In the genomic region with DNA sequence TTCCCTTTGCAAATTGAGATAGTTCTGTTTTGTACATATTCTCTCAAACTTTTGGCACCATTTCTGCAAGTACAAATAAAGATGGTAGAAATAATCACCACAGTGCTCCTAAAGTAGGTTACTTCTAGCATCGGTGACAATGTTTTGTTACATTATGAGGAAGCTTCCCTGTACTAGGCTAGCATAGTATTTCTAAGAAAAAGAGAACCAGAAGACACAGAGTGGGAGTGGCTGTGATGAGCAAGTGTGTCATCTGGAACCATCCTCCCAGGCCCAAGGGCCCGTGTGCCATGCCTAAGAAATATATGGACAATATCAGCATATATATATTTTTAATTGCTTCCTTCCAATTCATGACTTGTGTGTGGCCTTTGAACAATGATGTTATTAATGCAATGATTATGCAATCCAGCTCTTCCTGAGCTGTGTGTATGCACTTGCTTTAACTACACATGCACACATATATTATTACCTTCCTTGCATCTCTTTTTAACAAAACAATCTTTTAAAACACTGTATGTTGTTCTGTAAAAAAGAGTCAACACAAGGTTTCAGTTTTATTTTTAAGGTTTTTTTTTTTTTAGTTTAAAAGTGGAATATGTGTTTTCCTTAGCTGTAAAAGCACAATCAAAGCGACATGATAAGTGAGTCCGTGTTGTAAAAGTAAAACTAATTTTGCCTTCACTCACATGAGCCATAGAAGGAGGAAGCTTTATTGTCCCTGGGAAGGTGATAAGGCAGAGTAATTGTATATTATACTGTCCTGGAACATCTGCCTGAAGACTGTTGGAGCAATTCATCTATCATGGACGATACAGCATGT, we compare ENCODE assay signal across 19 cellular contexts.
DNase-seq lines count a peak whose midpoint lies in the region; ATAC-seq, FAIRE-seq and TF ChIP-seq lines count a peak whose summit lies in the region.
"Had no signal": no experiment of that assay in that cellular context is flagged by ENCODE, and none has a peak within 500 bp of the region (broad histone marks: within the 10 kb centered on the region; RNA-seq: fewer than 3 reads in every experiment).

No MANE protein-coding gene starts in this region.

- CTCF ChIA-PET in activated CD4-positive, alpha-beta memory T cell treated with anti-CD3 and anti-CD28 coated beads, Interleukin-2, amount 10 ng/mL, durations not matched to agents 7 days and 5 days (lab: Charles Lee): no interaction called here
- CTCF ChIA-PET in activated CD4-positive, alpha-beta memory T cell treated with anti-CD3 and anti-CD28 coated beads for 36 hours (lab: Charles Lee): interaction anchor here (0.6 to 1.1 kb wide), 2 partner anchors 62 to 155 kb away, joined by 3 read pairs; no protein-coding TSS in a partner anchor
- CTCF ChIA-PET in endothelial cell of umbilical vein (lab: Charles Lee) (no interaction called here), HEK293T (lab: Yijun Ruan, JAX) (no interaction called here)

- POLR2A ChIA-PET in activated CD4-positive, alpha-beta memory T cell treated with anti-CD3 and anti-CD28 coated beads, Interleukin-2, amount 10 ng/mL, durations not matched to agents 7 days and 5 days (lab: Charles Lee): interaction anchor here (1.3 kb wide), 1 partner anchor 94 kb away, joined by 3 read pairs; no protein-coding TSS in a partner anchor
- POLR2A ChIA-PET in activated CD4-positive, alpha-beta memory T cell treated with anti-CD3 and anti-CD28 coated beads for 36 hours (lab: Charles Lee): no interaction called here
- POLR2A ChIA-PET in endothelial cell of umbilical vein (lab: Charles Lee) (no interaction called here), HEK293T (lab: Yijun Ruan, JAX) (no interaction called here)

- H3K27ac Mint-ChIP-seq in activated CD4-positive, alpha-beta memory T cell treated with anti-CD3 and anti-CD28 coated beads, Interleukin-2, amount 10 ng/mL, durations not matched to agents 7 days and 5 days: peak overlapping the region; percentile 69
- H3K27ac Mint-ChIP-seq in activated CD4-positive, alpha-beta memory T cell treated with anti-CD3 and anti-CD28 coated beads for 36 hours: no peak overlapping the region
- H3K27ac Mint-ChIP-seq: CD8-positive, alpha-beta T cell; H9 had no signal

- H3K4me3 Mint-ChIP-seq in activated CD4-positive, alpha-beta memory T cell treated with anti-CD3 and anti-CD28 coated beads, Interleukin-2, amount 10 ng/mL, durations not matched to agents 7 days and 5 days: no peak overlapping the region
- H3K4me3 Mint-ChIP-seq in activated CD4-positive, alpha-beta memory T cell treated with anti-CD3 and anti-CD28 coated beads for 36 hours: no peak overlapping the region
- H3K4me3 Mint-ChIP-seq: CD8-positive, alpha-beta T cell; H9 had no signal

- no peak overlapping the region for H2AFZ ChIP-seq in endothelial cell of umbilical vein (ENCODE audit: low read depth, low read length)

- dilution Hi-C loops in endothelial cell of umbilical vein (cut with MboI; ENCODE audit: extremely low pct_ligation_motif_present, low sequenced_read_pairs): no loop called here

- no peaks in the 10 kb centered on the region for H4K20me1 ChIP-seq in endothelial cell of umbilical vein (replicated peaks; ENCODE audit: control insufficient read depth, extremely low read depth, insufficient read depth, low read length)

- no peaks in the 10 kb centered on the region for H3K36me3 Mint-ChIP-seq in activated CD4-positive, alpha-beta memory T cell treated with anti-CD3 and anti-CD28 coated beads, Interleukin-2, amount 10 ng/mL, durations not matched to agents 7 days and 5 days (ENCODE audit: low read depth)
- H3K36me3 Mint-ChIP-seq in activated CD4-positive, alpha-beta memory T cell treated with anti-CD3 and anti-CD28 coated beads for 36 hours: peaks cover 4% of the 10 kb centered on the region

- H3K9me1 ChIP-seq in endothelial cell of umbilical vein (replicated peaks; ENCODE audit: control insufficient read depth, extremely low read depth, insufficient read depth, low read length): no peaks in the 10 kb centered on the region

- H3K4me1 ChIP-seq in endothelial cell of umbilical vein (ENCODE audit: control insufficient read depth, extremely low read depth, insufficient read depth, low read length) (peaks cover 12% of the 10 kb centered on the region), small intestine (ENCODE audit: control insufficient read depth in 2 of 2, insufficient read depth in 1 of 2, low read depth in 1 of 2, low read length in 1 of 2) (no peaks in the 10 kb centered on the region)

- no peak for DNase-seq in activated CD4-positive, alpha-beta memory T cell treated with anti-CD3 and anti-CD28 coated beads, Interleukin-2, amount 10 ng/mL, durations not matched to agents 7 days and 5 days
- no peak for DNase-seq in activated CD4-positive, alpha-beta memory T cell treated with anti-CD3 and anti-CD28 coated beads for 36 hours
- DNase-seq in NCI-H69 (lab: John Stamatoyannopoulos, UW) (peak; percentile 48), endothelial cell of umbilical vein (ENCODE audit: low read depth, low spot score) (no peak), small intestine (peak; percentile 63), NCI-H446 treated with DMSO at 0.1 percent for 48 hours (lab: John Stamatoyannopoulos, UW) (no peak), HEK293T (ENCODE audit: extremely low spot score) (no peak)
- DNase-seq: activated CD4-positive, CD25-positive, alpha-beta regulatory T cell; activated effector memory CD4-positive, alpha-beta T cell treated with Interleukin-2 at 50 U/mL for 16 hours; amniotic stem cell; CD8-positive, alpha-beta T cell; central memory CD4-positive, alpha-beta T cell; DMS79; glutamatergic neuron; H9; MM.1S; NCI-H2029 treated with DMSO at 0.1 percent for 48 hours; SJCRH30 had no signal

- FAIRE-seq in endothelial cell of umbilical vein (lab: Jason Lieb, UNC) (peak; percentile 28), small intestine (lab: Jason Lieb, UNC) (peak; percentile 76)

- H3K36me3 ChIP-seq in endothelial cell of umbilical vein (ENCODE audit: control insufficient read depth in 2 of 2, extremely low read depth in 1 of 2, insufficient read depth in 2 of 2, low read length in 2 of 2): no peaks in the 10 kb centered on the region
- H3K36me3 ChIP-seq in small intestine (ENCODE audit: control insufficient read depth in 2 of 2, insufficient read depth in 2 of 2, low read length in 2 of 2): no peaks in the 10 kb centered on the region
- H3K36me3 ChIP-seq: SJCRH30 had no signal

- no peaks in the 10 kb centered on the region for H3K27me3 Mint-ChIP-seq in activated CD4-positive, alpha-beta memory T cell treated with anti-CD3 and anti-CD28 coated beads, Interleukin-2, amount 10 ng/mL, durations not matched to agents 7 days and 5 days
- H3K27me3 Mint-ChIP-seq in activated CD4-positive, alpha-beta memory T cell treated with anti-CD3 and anti-CD28 coated beads for 36 hours: no peaks in the 10 kb centered on the region

- no peaks in the 10 kb centered on the region for H3K79me2 ChIP-seq in endothelial cell of umbilical vein (ENCODE audit: control insufficient read depth, insufficient read depth, low read length)

- no peaks in the 10 kb centered on the region for H3K9me3 Mint-ChIP-seq in activated CD4-positive, alpha-beta memory T cell treated with anti-CD3 and anti-CD28 coated beads, Interleukin-2, amount 10 ng/mL, durations not matched to agents 7 days and 5 days
- no peaks in the 10 kb centered on the region for H3K9me3 Mint-ChIP-seq in activated CD4-positive, alpha-beta memory T cell treated with anti-CD3 and anti-CD28 coated beads for 36 hours
- H3K9me3 Mint-ChIP-seq: CD8-positive, alpha-beta T cell; H9 had no signal

- no peak overlapping the region for H3K9ac ChIP-seq in endothelial cell of umbilical vein (replicated peaks; ENCODE audit: extremely low read depth, insufficient read depth, low read length)

- peaks cover 26% of the 10 kb centered on the region for H3K4me1 Mint-ChIP-seq in activated CD4-positive, alpha-beta memory T cell treated with anti-CD3 and anti-CD28 coated beads, Interleukin-2, amount 10 ng/mL, durations not matched to agents 7 days and 5 days
- H3K4me1 Mint-ChIP-seq in activated CD4-positive, alpha-beta memory T cell treated with anti-CD3 and anti-CD28 coated beads for 36 hours (ENCODE audit: low read depth): no peaks in the 10 kb centered on the region

- no peak for TF ChIP-seq POLR2A in endothelial cell of umbilical vein (IDR thresholded peaks at IDR 0.05; ENCODE audit: low read depth, low read length)

- H3K4me3 ChIP-seq in endothelial cell of umbilical vein (replicated peaks in 1 of 3; ENCODE audit: insufficient read depth in 1 of 3, low read depth in 1 of 3, low read length in 3 of 3) (no peak overlapping the region), small intestine (ENCODE audit: low read depth in 1 of 2, low read length in 2 of 2) (no peak overlapping the region)
- H3K4me3 ChIP-seq: SJCRH30 had no signal

- H3K4me2 ChIP-seq in endothelial cell of umbilical vein (ENCODE audit: insufficient read depth, low read length): no peak overlapping the region

- no peak overlapping the region for H3K27ac ChIP-seq in endothelial cell of umbilical vein (ENCODE audit: insufficient read depth, low read depth, low read length)
- no peak overlapping the region for H3K27ac ChIP-seq in small intestine (ENCODE audit: low read depth in 1 of 2, low read length in 1 of 2)
- H3K27ac ChIP-seq: SJCRH30 had no signal

- intact Hi-C loops in activated CD4-positive, alpha-beta memory T cell treated with anti-CD3 and anti-CD28 coated beads for 36 hours (cut with micrococcal nuclease): no loop called here
- intact Hi-C loops in endothelial cell of umbilical vein (cut with micrococcal nuclease): loop anchor here (10.0 kb wide), 1 partner anchor 57 kb away; no protein-coding TSS in a partner anchor

- no peaks in the 10 kb centered on the region for H3K9me3 ChIP-seq in endothelial cell of umbilical vein (replicated peaks; ENCODE audit: control insufficient read depth, insufficient read depth, low read length)
- H3K9me3 ChIP-seq in small intestine (ENCODE audit: control insufficient read depth, low read depth): no peaks in the 10 kb centered on the region
- H3K9me3 ChIP-seq: SJCRH30 had no signal

- 36 to 69% (median 51%) methylated on average over 5 of the region's 5 CpGs for WGBS in small intestine, 3 donors

- no peak for TF ChIP-seq CTCF in endothelial cell of umbilical vein (IDR thresholded peaks at IDR 0.05; ENCODE audit: extremely low read depth in 1 of 2, insufficient read depth in 1 of 2, low read depth in 1 of 2, low read length in 2 of 2)

- H3K27me3 ChIP-seq in endothelial cell of umbilical vein (ENCODE audit: control insufficient read depth in 2 of 2, insufficient read depth in 2 of 2, low read length in 2 of 2) (no peaks in the 10 kb centered on the region), small intestine (ENCODE audit: control insufficient read depth in 2 of 2, insufficient read depth in 2 of 2, low read length in 2 of 2) (no peaks in the 10 kb centered on the region)
- H3K27me3 ChIP-seq: SJCRH30 had no signal

- ATAC-seq in HG03139 (IDR thresholded peaks at IDR 0.05; ENCODE audit: unreplicated experiment): no peak
- ATAC-seq: CD8-positive, alpha-beta T cell had no signal

- BruUV-seq in endothelial cell of umbilical vein (replicated peaks; lab: Mats Ljungman, UMichigan): no TSS peak

TF ChIP-seq in HEK293T, 16 proteins besides CTCF, POLR2A, EP300 and RAD21 (continues in another document):
- TF ChIP-seq ARNT (IDR thresholded peaks at IDR 0.05) (no peak), SP1 (IDR thresholded peaks at IDR 0.05) (no peak)

Comparison
In these comparisons a context has a peak if more than half of its experiments do, and no peak if none do; other contexts are left out.
1. DNase-seq: peak in NCI-H69 (single experiment) and small intestine (single experiment); none in activated CD4-positive, alpha-beta memory T cell treated with anti-CD3 and anti-CD28 coated beads, Interleukin-2, amount 10 ng/mL, durations not matched to agents 7 days and 5 days (single experiment), activated CD4-positive, alpha-beta memory T cell treated with anti-CD3 and anti-CD28 coated beads for 36 hours (single experiment), endothelial cell of umbilical vein (single experiment), NCI-H446 treated with DMSO at 0.1 percent for 48 hours (single experiment) and HEK293T (single experiment).